ENCODE assay signal across 8 cellular contexts in genomic region chr3:185936814-185937688, GRCh38. TPM values are rescaled to one million over a fixed set of nuclear protein-coding genes. Genes with fewer than 3 reads are reported as not detected.
DNase-seq lines count a peak whose midpoint lies in the region; ATAC-seq and TF ChIP-seq lines count a peak whose summit lies in the region.

No MANE protein-coding gene starts in this region.

- H3K4me3 ChIP-seq in AG10803 (ENCODE audit: low read length), result peak overlapping the region; percentile 100
- H3K4me3 ChIP-seq in coronary artery, result peak overlapping the region; percentile 88

- peak overlapping the region; percentile 100 for H3K27ac Mint-ChIP-seq in activated CD4-positive, alpha-beta T cell treated with anti-CD3 and anti-CD28 coated beads, Interleukin-2, amount 10 ng/mL, durations not matched to agents 7 days and 5 days

- peaks cover 3% of the 10 kb centered on the region for H3K9me3 Mint-ChIP-seq in activated CD4-positive, alpha-beta T cell treated with anti-CD3 and anti-CD28 coated beads, Interleukin-2, amount 10 ng/mL, durations not matched to agents 7 days and 5 days

- peak; percentile 31 for ATAC-seq in GM19328 (IDR thresholded peaks at IDR 0.05; ENCODE audit: unreplicated experiment)
- peak; percentile 49 for ATAC-seq in HG03460 (IDR thresholded peaks at IDR 0.05; ENCODE audit: unreplicated experiment)
- peak; percentile 74 for ATAC-seq in left lobe of liver

- peaks cover 4% of the 10 kb centered on the region for H3K27me3 Mint-ChIP-seq in activated CD4-positive, alpha-beta T cell treated with anti-CD3 and anti-CD28 coated beads, Interleukin-2, amount 10 ng/mL, durations not matched to agents 7 days and 5 days

- CTCF ChIA-PET in activated CD4-positive, alpha-beta T cell treated with anti-CD3 and anti-CD28 coated beads, Interleukin-2, amount 10 ng/mL, durations not matched to agents 7 days and 5 days (lab: Charles Lee), result interaction anchor here (1.0 to 1.6 kb wide), 4 partner anchors 10 to 18 kb away, joined by 3 to 5 read pairs (median 4); no protein-coding TSS in a partner anchor

- H3K4me1 Mint-ChIP-seq in activated CD4-positive, alpha-beta T cell treated with anti-CD3 and anti-CD28 coated beads, Interleukin-2, amount 10 ng/mL, durations not matched to agents 7 days and 5 days, result peaks cover 34% of the 10 kb centered on the region

- POLR2A ChIA-PET in activated CD4-positive, alpha-beta T cell treated with anti-CD3 and anti-CD28 coated beads, Interleukin-2, amount 10 ng/mL, durations not matched to agents 7 days and 5 days (lab: Charles Lee), result interaction anchor here (1.1 kb wide), 1 partner anchor 10 kb away, joined by 4 read pairs; no protein-coding TSS in a partner anchor

- peak overlapping the region; percentile 98 to 99 for H3K27ac ChIP-seq in coronary artery

- H3K36me3 Mint-ChIP-seq in activated CD4-positive, alpha-beta T cell treated with anti-CD3 and anti-CD28 coated beads, Interleukin-2, amount 10 ng/mL, durations not matched to agents 7 days and 5 days (ENCODE audit: low read depth), result peaks cover 52% of the 10 kb centered on the region

- peak; percentile 85 for DNase-seq in AG10803 (ENCODE audit: low read depth)
- peak; percentile 80 for DNase-seq in NCI-H526 treated with DMSO at 0.1 percent for 48 hours (lab: John Stamatoyannopoulos, UW)
- DNase-seq in activated CD4-positive, alpha-beta T cell treated with anti-CD3 and anti-CD28 coated beads, Interleukin-2, amount 10 ng/mL, durations not matched to agents 7 days and 5 days, result peak; percentile 89
- DNase-seq in coronary artery (ENCODE audit: low spot score), result peak; percentile 92
- peak; percentile 87 for DNase-seq in left lobe of liver (ENCODE audit: low spot score)
- DNase-seq in stimulated activated CD4-positive, alpha-beta T cell treated with anti-CD3 and anti-CD28 coated beads, Interleukin-2, amount 100 ng/mL, for 4 hours (ENCODE audit: low read depth), result peak; percentile 74

- TF ChIP-seq CTCF in AG10803 (conservative IDR thresholded peaks at IDR 0.05; ENCODE audit: low read length) (no peak), coronary artery (IDR thresholded peaks at IDR 0.05) (no peak)

- peak overlapping the region; percentile 100 for H3K4me3 Mint-ChIP-seq in activated CD4-positive, alpha-beta T cell treated with anti-CD3 and anti-CD28 coated beads, Interleukin-2, amount 10 ng/mL, durations not matched to agents 7 days and 5 days

RNA-seq across cellular contexts. Expression of gene TRA2B, which starts 0.8 kb away (rescaled TPM):
- total RNA-seq in activated CD4-positive, alpha-beta T cell treated with anti-CD3 and anti-CD28 coated beads, Interleukin-2, amount 10 ng/mL, durations not matched to agents 7 days and 5 days, result 100 to 1,000 TPM; 224 to 284 TPM
- 40.4 TPM for total RNA-seq in left lobe of liver

Comparison
In these comparisons a context has a peak if more than half of its experiments do, and no peak if none do; other contexts are left out.
1. Peak in every context shown above with its lines: DNase-seq, ATAC-seq, H3K4me3 ChIP-seq and H3K27ac ChIP-seq.